12 cellular contexts compared by ENCODE assay signal in the genomic region with DNA sequence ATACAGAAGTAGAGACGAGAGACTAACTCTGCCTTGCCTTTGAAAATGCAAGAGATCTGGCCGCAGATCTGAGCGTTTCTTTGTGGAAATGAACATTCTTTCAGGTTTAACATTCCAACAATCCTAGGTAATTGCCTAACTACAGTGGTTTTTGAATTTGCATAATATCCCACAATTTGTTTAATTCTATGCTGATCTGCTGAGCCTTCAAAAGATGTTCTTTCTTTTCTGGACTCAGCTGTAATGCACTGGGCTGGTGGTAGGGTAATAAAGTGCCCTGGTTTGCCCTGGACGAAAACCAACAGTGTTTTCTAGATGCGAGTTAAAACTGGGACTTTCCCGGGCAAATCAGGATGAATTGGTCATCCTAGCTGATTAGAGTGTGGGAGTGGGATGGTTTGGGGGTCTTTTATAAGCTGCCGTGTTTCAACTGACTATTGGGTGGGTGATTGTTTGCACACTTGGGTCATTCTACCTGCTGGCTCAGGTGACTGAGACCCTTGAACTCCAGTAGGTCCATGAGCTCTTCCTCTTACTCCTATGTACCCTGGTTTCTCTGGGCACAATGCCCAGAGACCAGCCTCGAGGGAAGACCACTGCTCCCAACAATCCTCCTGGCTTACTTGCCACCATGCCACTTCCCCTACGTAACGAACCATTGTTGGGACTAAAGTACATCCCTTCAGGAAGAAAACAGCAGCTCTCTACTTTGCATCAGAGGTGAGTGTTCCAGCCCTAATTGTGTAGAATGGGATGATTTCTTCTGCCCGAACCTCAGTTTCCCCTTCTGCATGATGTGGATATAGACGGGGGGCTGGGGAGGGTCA. TPM values are rescaled to one million over a fixed set of nuclear protein-coding genes. Genes with fewer than 3 reads are reported as not detected.
A peak's percentile ranks its signal among the peaks of the same experiment; 100 is the strongest.
DNase-seq lines count a peak whose midpoint lies in the region; TF ChIP-seq lines count a peak whose summit lies in the region.
"Had no signal": no experiment of that assay in that cellular context is flagged by ENCODE, and none has a peak within 500 bp of the region (broad histone marks: within the 10 kb centered on the region; RNA-seq: fewer than 3 reads in every experiment).

No MANE protein-coding gene starts in this region.

- H2AFZ ChIP-seq in osteoblast (ENCODE audit: low read length), result no peak overlapping the region

- 69% methylated on average over 12 of the region's 12 CpGs for WGBS in suprapubic skin

- peak overlapping the region; percentile 98 for H3K27ac ChIP-seq in SJSA1
- H3K27ac ChIP-seq in osteoblast (ENCODE audit: low read depth, low read length), result peak overlapping the region; percentile 48
- H3K27ac ChIP-seq in suprapubic skin, result no peak overlapping the region
- H3K27ac ChIP-seq: lower lobe of right lung had no signal

- no peak for TF ChIP-seq POLR2A in suprapubic skin (IDR thresholded peaks at IDR 0.05)

- H3K4me2 ChIP-seq in osteoblast (ENCODE audit: insufficient read depth, low read length), result no peak overlapping the region

- H3K4me1 ChIP-seq in SJSA1 (replicated peaks) (peaks cover 52% of the 10 kb centered on the region), osteoblast (ENCODE audit: insufficient read depth, low read length) (peaks cover 40% of the 10 kb centered on the region), suprapubic skin (peaks cover 36% of the 10 kb centered on the region)

- no peaks in the 10 kb centered on the region for H4K20me1 ChIP-seq in osteoblast (ENCODE audit: insufficient read depth, low read length)

- DNase-seq in EH (ENCODE audit: low read depth) (peak; percentile 30), SJSA1 (ENCODE audit: low read depth in 1 of 2, low spot score in 2 of 2) (peak; percentile 63 to 79), fibroblast of pulmonary artery (ENCODE audit: low read depth) (peak; percentile 6), osteoblast (ENCODE audit: insufficient read length, low spot score, missing footprints) (peak; percentile 74), suprapubic skin (ENCODE audit: low spot score in 2 of 2) (no peak), NCI-H187 treated with DMSO at 0.1 percent for 48 hours (lab: John Stamatoyannopoulos, UW) (no peak), mucosa of gallbladder (ENCODE audit: low spot score) (no peak), dermis blood vessel endothelial cell (no peak)
- DNase-seq: activated CD4-positive, alpha-beta T cell treated with anti-CD3 and anti-CD28 coated beads for 1 hour; activated T-cell treated with anti-CD3 and anti-CD28 coated beads, Interleukin-2, amount 50 U/mL, for 1 hour; DMS79 treated with DMSO at 0.1 percent for 48 hours had no signal

- TF ChIP-seq CTCF in fibroblast of pulmonary artery (IDR thresholded peaks at IDR 0.05; ENCODE audit: low read length, missing control alignments) (no peak), osteoblast (IDR thresholded peaks at IDR 0.05; ENCODE audit: extremely low read depth, low read depth, low read length) (no peak), suprapubic skin (IDR thresholded peaks at IDR 0.05) (no peak)

- H3K9me3 ChIP-seq in SJSA1 (replicated peaks) (no peaks in the 10 kb centered on the region), osteoblast (ENCODE audit: low read depth, low read length) (no peaks in the 10 kb centered on the region), suprapubic skin (no peaks in the 10 kb centered on the region)
- H3K9me3 ChIP-seq: lower lobe of right lung had no signal

- H3K79me2 ChIP-seq in osteoblast (ENCODE audit: insufficient read depth, low read length), result no peaks in the 10 kb centered on the region

- no peak for TF ChIP-seq EP300 in suprapubic skin (IDR thresholded peaks at IDR 0.05)

- H3K4me3 ChIP-seq in SJSA1 (no peak overlapping the region), fibroblast of pulmonary artery (replicated peaks; ENCODE audit: low read depth, low read length) (no peak overlapping the region), osteoblast (ENCODE audit: insufficient read depth, low read length) (no peak overlapping the region), suprapubic skin (no peak overlapping the region)
- H3K4me3 ChIP-seq: lower lobe of right lung had no signal

- H3K27me3 ChIP-seq in SJSA1 (replicated peaks) (no peaks in the 10 kb centered on the region), osteoblast (ENCODE audit: insufficient read depth, low read length) (peaks cover 16% of the 10 kb centered on the region), suprapubic skin (peaks cover 17% of the 10 kb centered on the region)

- H3K36me3 ChIP-seq in SJSA1 (no peaks in the 10 kb centered on the region), osteoblast (ENCODE audit: insufficient read depth, low read length) (no peaks in the 10 kb centered on the region), suprapubic skin (no peaks in the 10 kb centered on the region)
- H3K36me3 ChIP-seq: lower lobe of right lung had no signal

RNA-seq across cellular contexts. Expression of gene PAX8, which starts 3.4 kb away (rescaled TPM):
- total RNA-seq in SJSA1 (2014; rRNA removed; shearing (Covaris generic)), result not detected in 2 replicates
- total RNA-seq in osteoblast, result 1.8 and 2.9 TPM in 2 replicates
- total RNA-seq in suprapubic skin, result 1 to 10 TPM; 2.3 to 7.7 (median 5.6) TPM
- 3.5 TPM for total RNA-seq in mucosa of gallbladder
- 0.65 and 0.68 TPM in 2 replicates for total RNA-seq in dermis blood vessel endothelial cell

Comparison
In these comparisons a context has a peak if more than half of its experiments do, and no peak if none do; other contexts are left out.
1. DNase-seq: peak in EH (single experiment), SJSA1 (2 of 2), fibroblast of pulmonary artery (single experiment) and osteoblast (single experiment); none in suprapubic skin (0 of 2), NCI-H187 treated with DMSO at 0.1 percent for 48 hours (single experiment), mucosa of gallbladder (single experiment) and dermis blood vessel endothelial cell (single experiment).